Comparison of ENCODE assay signal across 1 cellular context in the genomic region with DNA sequence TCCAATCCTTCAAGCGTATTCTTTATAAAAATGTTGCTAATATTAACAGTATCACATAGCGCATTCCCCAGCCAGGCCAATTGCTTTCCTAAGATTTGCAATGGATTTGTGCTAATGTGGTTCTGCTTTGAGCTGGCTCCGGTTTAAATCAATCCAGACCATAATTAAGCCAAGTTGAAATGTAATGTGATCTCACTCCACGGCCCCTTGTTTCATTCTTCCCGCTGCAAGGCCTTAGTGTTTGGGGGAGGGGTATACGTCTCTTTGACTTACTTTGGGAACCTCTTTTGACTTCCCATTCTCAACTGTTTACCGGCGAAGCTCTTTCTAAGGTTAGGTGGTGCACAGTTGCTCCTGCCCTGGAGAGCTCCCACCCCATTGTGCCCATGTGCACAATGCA.
TF ChIP-seq lines count a peak whose summit lies in the region.

No MANE protein-coding gene starts in this region.

TF ChIP-seq in GM23338, 12 proteins besides CTCF, POLR2A, EP300 and RAD21 (continued from another document):
- TF ChIP-seq EZH2phosphoT487 (IDR thresholded peaks at IDR 0.05; ENCODE audit: unreplicated experiment) (no peak), POLR2AphosphoS5 (IDR thresholded peaks at IDR 0.05; ENCODE audit: low read depth) (no peak)
